8 cellular contexts compared by ENCODE assay signal in the genomic region with DNA sequence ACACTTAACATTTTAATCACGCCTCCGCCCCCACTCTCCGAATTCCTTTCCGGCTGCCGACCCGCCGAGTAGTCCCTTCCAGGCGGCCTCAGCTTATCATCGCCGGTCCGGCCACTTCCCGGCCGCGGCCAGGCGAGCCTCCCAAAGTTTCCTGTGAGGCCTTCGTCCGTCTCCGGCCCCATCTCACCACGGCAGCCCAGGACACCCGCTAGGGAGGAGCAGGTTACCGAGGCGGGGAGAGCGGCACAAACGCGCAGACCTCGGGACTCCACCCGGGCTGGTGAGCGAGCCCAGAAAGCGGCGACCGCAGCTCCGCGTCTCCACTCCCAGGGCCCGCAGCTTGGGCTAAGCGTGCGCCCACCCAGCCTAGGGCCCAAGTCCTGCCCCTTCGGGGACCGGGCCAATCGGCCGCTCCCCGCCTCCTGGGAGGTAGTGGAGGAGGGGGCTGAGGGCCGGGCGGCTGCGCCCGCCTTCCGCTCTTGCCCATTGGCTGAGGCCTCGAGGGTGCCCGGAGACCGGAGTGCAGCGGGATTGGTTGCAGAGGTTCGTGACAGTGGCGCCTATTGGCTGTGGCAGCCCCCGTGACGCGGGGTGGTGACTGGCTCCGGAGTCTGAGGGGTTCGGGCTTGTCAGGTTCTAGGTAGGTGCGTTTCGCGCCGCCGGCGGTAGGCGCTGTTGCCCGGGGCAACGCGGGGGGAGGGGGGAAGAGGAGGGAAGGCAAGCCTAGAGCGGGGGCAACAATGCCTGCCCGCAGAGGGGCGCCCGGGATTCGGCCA. TPM values are rescaled to one million over a fixed set of nuclear protein-coding genes. Genes with fewer than 3 reads are reported as not detected.
DNase-seq lines count a peak whose midpoint lies in the region; ATAC-seq and TF ChIP-seq lines count a peak whose summit lies in the region.

No MANE protein-coding gene starts in this region.

- intact Hi-C loops in CD8-positive, alpha-beta T cell (cut with DNase I, micrococcal nuclease) = loop anchor here (1.0 to 5.0 kb wide), 6 partner anchors 20 to 1990 kb away; a partner anchor contains a TSS

- peak overlapping the region; percentile 82 for H3K27ac ChIP-seq in CD8-positive, alpha-beta T cell (ENCODE audit: low read depth, low read length)
- H3K27ac ChIP-seq in lung (ENCODE audit: low read depth in 1 of 2, low read length in 1 of 2) = peak overlapping the region; percentile 97 to 99

- H3K9me3 ChIP-seq in CD8-positive, alpha-beta T cell (ENCODE audit: low read length) = no peaks in the 10 kb centered on the region
- H3K9me3 ChIP-seq in lung (ENCODE audit: control insufficient read depth in 2 of 2, insufficient read depth in 1 of 2, low read length in 1 of 2) = no peaks in the 10 kb centered on the region

- peak overlapping the region; percentile 86 for H3K4me3 ChIP-seq in CD8-positive, alpha-beta T cell (ENCODE audit: low read depth, low read length)
- H3K4me3 ChIP-seq in lung = peak overlapping the region; percentile 71

- peak; percentile 90 for ATAC-seq in CD8-positive, alpha-beta T cell
- ATAC-seq in GM19438 (IDR thresholded peaks at IDR 0.05; ENCODE audit: low read depth, unreplicated experiment) (peak; percentile 94), HG03575 (IDR thresholded peaks at IDR 0.05; ENCODE audit: extremely low read depth, insufficient number of reproducible peaks, low FRiP score, unreplicated experiment) (peak; percentile 95), lung (ENCODE audit: insufficient read depth, low FRiP score) (peak; percentile 98)

- peak overlapping the region; percentile 87 for H3K4me3 Mint-ChIP-seq in CD8-positive, alpha-beta T cell

- CTCF ChIA-PET in CD8-positive, alpha-beta T cell (lab: Charles Lee) = no interaction called here

- H3K9me3 Mint-ChIP-seq in CD8-positive, alpha-beta T cell = no peaks in the 10 kb centered on the region

- no peaks in the 10 kb centered on the region for H3K4me1 ChIP-seq in CD8-positive, alpha-beta T cell (ENCODE audit: insufficient read depth, low read length)
- H3K4me1 ChIP-seq in lung (ENCODE audit: control insufficient read depth in 2 of 2, insufficient read depth in 2 of 2, low read length in 2 of 2) = peaks cover 0 to 5% of the 10 kb centered on the region in 2 donors

- H3K27ac Mint-ChIP-seq in CD8-positive, alpha-beta T cell = peak overlapping the region; percentile 96

- H3K4me1 Mint-ChIP-seq in CD8-positive, alpha-beta T cell (ENCODE audit: low read depth) = peaks cover 12% of the 10 kb centered on the region

- POLR2A ChIA-PET in CD8-positive, alpha-beta T cell (lab: Charles Lee) = interaction anchor here (0.9 to 2.5 kb wide), 3 partner anchors 11 to 661 kb away, joined by 3 to 17 read pairs (median 5); a partner anchor contains a TSS

- TF ChIP-seq CTCF in CD8-positive, alpha-beta T cell (IDR thresholded peaks at IDR 0.05) = no peak
- peak; percentile 2 for TF ChIP-seq CTCF in lung (IDR thresholded peaks at IDR 0.05; ENCODE audit: control extremely low read depth, extremely low read depth)

- WGBS in lung, 2 donors = 0% methylated on average over 63 to 72 of the region's 72 CpGs

- H3K36me3 Mint-ChIP-seq in CD8-positive, alpha-beta T cell = peaks cover 2% of the 10 kb centered on the region

- peaks cover 2% of the 10 kb centered on the region for H3K27me3 Mint-ChIP-seq in CD8-positive, alpha-beta T cell (ENCODE audit: low read depth)

- H3K27me3 ChIP-seq in CD8-positive, alpha-beta T cell (ENCODE audit: insufficient read depth, low read length) = no peaks in the 10 kb centered on the region
- H3K27me3 ChIP-seq in lung (ENCODE audit: control insufficient read depth, insufficient read depth) = no peaks in the 10 kb centered on the region

- H3K36me3 ChIP-seq in CD8-positive, alpha-beta T cell (ENCODE audit: insufficient read depth, low read length) = no peaks in the 10 kb centered on the region
- H3K36me3 ChIP-seq in lung (ENCODE audit: control insufficient read depth in 2 of 2, insufficient read depth in 2 of 2, low read length in 2 of 2) = no peaks in the 10 kb centered on the region

- DNase-seq in CD8-positive, alpha-beta T cell = peak; percentile 95 to 99 (median 97)
- DNase-seq in NCI-H82 (lab: John Stamatoyannopoulos, UW) (peak; percentile 98), lung (ENCODE audit: low spot score) (peak; percentile 99)
- peak; percentile 94 for DNase-seq in activated CD8-positive, alpha-beta memory T cell treated with anti-CD3 and anti-CD28 coated beads for 1 hour (ENCODE audit: extremely low read depth in 1 of 2, low read depth in 1 of 2)
- DNase-seq in effector CD4-positive, alpha-beta T cell = peak; percentile 96
- DNase-seq in stimulated activated CD4-positive, alpha-beta T cell treated with anti-CD3 and anti-CD28 coated beads, TNF-alpha, amount 100 ng/mL, for 4 hours (ENCODE audit: low read depth in 3 of 3) = peak; percentile 89 to 97 (median 95)

RNA-seq across cellular contexts. Expression of a gene that starts 0.8 kb away (rescaled TPM):
- total RNA-seq in CD8-positive, alpha-beta T cell = 10 to 100 TPM; 12.3 to 15.9 TPM
- total RNA-seq in lung = 10 to 100 TPM; 21.4 to 88.6 TPM
- 1 to 10 TPM; 2.6 to 3.0 TPM for polyA plus RNA-seq in lung

Comparison
In these comparisons a context has a peak if more than half of its experiments do, and no peak if none do; other contexts are left out.
1. Peak in every context shown above with its lines: DNase-seq, ATAC-seq, H3K4me3 ChIP-seq and H3K27ac ChIP-seq.